Comparison of ENCODE assay signal across 8 cellular contexts in the genomic region with DNA sequence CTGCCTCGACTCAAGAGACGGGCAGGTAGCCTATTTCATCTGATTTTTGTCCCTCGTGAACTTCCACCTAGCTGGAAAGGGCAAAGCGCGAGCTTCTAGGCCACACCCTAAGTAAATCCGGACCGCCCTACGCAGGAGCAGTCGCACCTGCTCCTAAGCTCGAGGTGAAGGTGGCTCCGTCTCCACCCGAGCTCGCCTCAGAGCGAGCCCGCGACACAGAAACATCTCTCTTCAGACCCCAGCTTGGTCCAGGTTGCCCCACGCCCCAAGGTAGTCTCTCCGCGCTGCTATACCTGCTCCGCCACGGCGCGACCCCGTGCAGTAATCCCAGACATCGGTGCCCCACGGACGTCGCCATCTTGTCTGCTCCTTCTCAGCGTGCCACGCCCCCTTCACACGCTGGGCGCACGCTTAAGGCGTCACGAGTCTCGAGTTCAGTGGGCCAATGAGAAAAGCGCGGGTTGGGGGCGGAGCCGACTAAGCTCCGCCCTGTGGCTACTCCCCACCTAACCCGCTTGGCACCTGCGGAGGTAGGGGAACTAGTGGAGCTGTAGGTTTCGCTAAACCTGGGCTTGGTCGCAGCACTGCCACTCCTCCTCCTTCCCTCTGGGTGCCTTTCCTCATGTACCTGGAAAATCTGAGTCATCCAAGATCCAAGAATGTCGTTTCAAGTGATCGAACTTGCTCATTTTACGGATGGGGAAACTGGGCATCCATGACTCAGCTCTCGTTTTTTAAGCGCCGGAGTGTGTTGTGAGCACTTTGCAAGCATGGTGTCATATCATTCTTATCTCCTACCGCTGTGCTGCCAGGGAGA. TPM values are rescaled to one million over a fixed set of nuclear protein-coding genes. Genes with fewer than 3 reads are reported as not detected.
DNase-seq lines count a peak whose midpoint lies in the region; ATAC-seq and TF ChIP-seq lines count a peak whose summit lies in the region.

A gene (minus strand): TSS at position 365 of the 817 bp plus-strand sequence. CDS start 7 bp downstream, at position 358.

- H3K9me3 ChIP-seq in Peyer's patch (no peaks in the 10 kb centered on the region), esophagus muscularis mucosa (no peaks in the 10 kb centered on the region)

- H3K4me3 ChIP-seq in KMS-11 (IDR thresholded peaks at IDR 0.05; ENCODE audit: insufficient read depth, low read depth, low read length) = peak within 1 kb of the TSS; percentile 60
- peak within 1 kb of the TSS; percentile 82 to 93 (median 88) for H3K4me3 ChIP-seq in Peyer's patch
- H3K4me3 ChIP-seq in esophagus muscularis mucosa = peak within 1 kb of the TSS; percentile 83 to 95 (median 93)

- no peak for TF ChIP-seq EP300 in esophagus muscularis mucosa (IDR thresholded peaks at IDR 0.05)

- peak within 1 kb of the TSS; percentile 91 for H2AFZ ChIP-seq in KMS-11 (ENCODE audit: low read depth)

- peak within 1 kb of the TSS; percentile 78 for H3K4me2 ChIP-seq in KMS-11

- H3K36me3 ChIP-seq in KMS-11 (ENCODE audit: insufficient read depth) = no peaks in the 10 kb centered on the region
- no peaks in the 10 kb centered on the region for H3K36me3 ChIP-seq in Peyer's patch
- H3K36me3 ChIP-seq in esophagus muscularis mucosa = no peaks in the 10 kb centered on the region

- H3K27me3 Mint-ChIP-seq in activated T-cell treated with anti-CD3 and anti-CD28 coated beads, Interleukin-2, amount 50 U/mL, for 72 hours (ENCODE audit: low read depth) = no peaks in the 10 kb centered on the region

- peak within 1 kb of the TSS; percentile 94 to 95 for H3K4me3 Mint-ChIP-seq in activated T-cell treated with anti-CD3 and anti-CD28 coated beads, Interleukin-2, amount 50 U/mL, for 72 hours

- DNase-seq in DMS53 (lab: John Stamatoyannopoulos, UW) = peak; percentile 93
- peak; percentile 97 to 99 (median 98) for DNase-seq in Peyer's patch
- DNase-seq in activated T-cell treated with anti-CD3 and anti-CD28 coated beads, Interleukin-2, amount 50 U/mL, for 72 hours = peak; percentile 97
- DNase-seq in esophagus muscularis mucosa (ENCODE audit: extremely low spot score) = peak; percentile 98
- peak; percentile 97 for DNase-seq in myocyte (ENCODE audit: low read depth)
- DNase-seq in stimulated activated CD8-positive, alpha-beta memory T cell treated with anti-CD3 and anti-CD28 coated beads, Interleukin-7, amount 100 ng/mL, for 48 hours (ENCODE audit: extremely low read depth in 1 of 2, low read depth in 1 of 2) = peak; percentile 91 to 93

- peaks cover 47% of the 10 kb centered on the region for H3K79me2 ChIP-seq in KMS-11 (ENCODE audit: insufficient read depth, low read depth)

- peaks cover 48% of the 10 kb centered on the region for H3K4me1 Mint-ChIP-seq in activated T-cell treated with anti-CD3 and anti-CD28 coated beads, Interleukin-2, amount 50 U/mL, for 72 hours (ENCODE audit: low read depth)

- H3K36me3 Mint-ChIP-seq in activated T-cell treated with anti-CD3 and anti-CD28 coated beads, Interleukin-2, amount 50 U/mL, for 72 hours (ENCODE audit: insufficient read depth in 2 of 2) = peaks cover 1 to 5% of the 10 kb centered on the region in 2 donors

- H4K20me1 ChIP-seq in KMS-11 (ENCODE audit: insufficient read depth) = no peaks in the 10 kb centered on the region

- peak within 1 kb of the TSS; percentile 64 for H3K27ac ChIP-seq in KMS-11
- peak within 1 kb of the TSS; percentile 73 to 91 (median 76) for H3K27ac ChIP-seq in Peyer's patch
- H3K27ac ChIP-seq in esophagus muscularis mucosa (replicated peaks in 1 of 4) = peak within 1 kb of the TSS; percentile 72 to 80 (median 73)

- peak; percentile 73 for ATAC-seq in GM21723 (IDR thresholded peaks at IDR 0.05; ENCODE audit: unreplicated experiment)
- peak; percentile 85 to 86 for ATAC-seq in activated T-cell treated with anti-CD3 and anti-CD28 coated beads, Interleukin-2, amount 50 U/mL, for 72 hours (replicated peaks in 1 of 2)

- TF ChIP-seq CTCF in KMS-11 (conservative IDR thresholded peaks at IDR 0.05; ENCODE audit: low read depth, low read length) = no peak
- TF ChIP-seq CTCF in Peyer's patch (IDR thresholded peaks at IDR 0.05) = peak in 1 of 6 experiments; percentile 2
- TF ChIP-seq CTCF in esophagus muscularis mucosa (IDR thresholded peaks at IDR 0.05) = no peak

- H3K4me1 ChIP-seq in KMS-11 (ENCODE audit: low read depth, poor library complexity, severe bottlenecking) = peaks cover 11% of the 10 kb centered on the region
- H3K4me1 ChIP-seq in Peyer's patch = peaks cover 0 to 9% (median 8%) of the 10 kb centered on the region in 4 donors
- H3K4me1 ChIP-seq in esophagus muscularis mucosa = peaks cover 15 to 24% (median 21%) of the 10 kb centered on the region in 4 donors

- H3K9me3 Mint-ChIP-seq in activated T-cell treated with anti-CD3 and anti-CD28 coated beads, Interleukin-2, amount 50 U/mL, for 72 hours = no peaks in the 10 kb centered on the region

- H3K27me3 ChIP-seq in KMS-11 (ENCODE audit: insufficient read depth, low read depth) = no peaks in the 10 kb centered on the region
- no peaks in the 10 kb centered on the region for H3K27me3 ChIP-seq in Peyer's patch
- no peaks in the 10 kb centered on the region for H3K27me3 ChIP-seq in esophagus muscularis mucosa

- peak within 1 kb of the TSS; percentile 95 for H3K27ac Mint-ChIP-seq in activated T-cell treated with anti-CD3 and anti-CD28 coated beads, Interleukin-2, amount 50 U/mL, for 72 hours

- peak within 1 kb of the TSS; percentile 66 for H3K9ac ChIP-seq in KMS-11

- TF ChIP-seq POLR2A in Peyer's patch (IDR thresholded peaks at IDR 0.05) = peak; percentile 69 to 83
- no peak for TF ChIP-seq POLR2A in esophagus muscularis mucosa (IDR thresholded peaks at IDR 0.05; ENCODE audit: low read depth)

- intact Hi-C loops in esophagus muscularis mucosa (cut with DNase I) = loop anchor here (10.0 kb wide), 1 partner anchor 283 kb away; a partner anchor contains a TSS

- WGBS in esophagus muscularis mucosa = 1% methylated on average over 37 of the region's 52 CpGs

RNA-seq across cellular contexts. Expression of the gene that starts here (rescaled TPM):
- total RNA-seq in Peyer's patch (10 to 100 TPM; 27.5 to 68.1 (median 61.4) TPM), esophagus muscularis mucosa (10 to 100 TPM; 14.1 to 40.1 (median 26.2) TPM), myocyte (29.3 and 56.2 TPM in 2 replicates)
- total RNA-seq in activated T-cell treated with anti-CD3 and anti-CD28 coated beads, Interleukin-2, amount 50 U/mL, for 72 hours = 10 to 100 TPM; 38.0 to 38.5 TPM
- 21.5 TPM for polyA plus RNA-seq in myocyte (2012)

Comparison
In these comparisons a context has a peak if more than half of its experiments do, and no peak if none do; other contexts are left out.
1. Peak in every context shown above with its lines: DNase-seq, ATAC-seq, H3K4me3 ChIP-seq and H3K27ac ChIP-seq.